ENCODE assay signal across 25 cellular contexts in genomic region chr3:87207500-87207899, GRCh38. TPM values are rescaled to one million over a fixed set of nuclear protein-coding genes. Genes with fewer than 3 reads are reported as not detected.
DNase-seq lines count a peak whose midpoint lies in the region; ATAC-seq and TF ChIP-seq lines count a peak whose summit lies in the region.
"Had no signal": no experiment of that assay in that cellular context is flagged by ENCODE, and none has a peak within 500 bp of the region (broad histone marks: within the 10 kb centered on the region; RNA-seq: fewer than 3 reads in every experiment).

No MANE protein-coding gene starts in this region.

- H3K36me3 Mint-ChIP-seq in MCF 10A (ENCODE audit: insufficient read depth, unreplicated experiment): no peaks in the 10 kb centered on the region
- no peaks in the 10 kb centered on the region for H3K36me3 Mint-ChIP-seq in natural killer cell

- no peaks in the 10 kb centered on the region for H4K20me1 ChIP-seq in PC-3 (ENCODE audit: low read length)

- H3K4me1 Mint-ChIP-seq in MCF 10A (ENCODE audit: insufficient read depth, unreplicated experiment) (peaks cover 11% of the 10 kb centered on the region), natural killer cell (no peaks in the 10 kb centered on the region)

- no TSS peak for BruUV-seq in MCF 10A (replicated peaks; lab: Mats Ljungman, UMichigan)
- no TSS peak for BruUV-seq in PC-3 (replicated peaks; lab: Mats Ljungman, UMichigan)

- H3K27ac Mint-ChIP-seq in MCF 10A (ENCODE audit: low read depth, unreplicated experiment) (no peak overlapping the region), natural killer cell (no peak overlapping the region)
- H3K27ac Mint-ChIP-seq: activated naive CD4-positive, alpha-beta T cell treated with anti-CD3 and anti-CD28 coated beads for 36 hours; T-helper 1 cell treated with Interleukin-12 subunit alpha and Interleukin-12 subunit beta and Interleukin-4 antibody, amounts not matched to agents 30 μg/mL and 1 μg/mL, for 36 hours had no signal

- H3K4me1 ChIP-seq in breast epithelium: no peaks in the 10 kb centered on the region
- peaks cover 52% of the 10 kb centered on the region for H3K4me1 ChIP-seq in PC-3 (ENCODE audit: insufficient read depth, low read length)
- H3K4me1 ChIP-seq: gastroesophageal sphincter had no signal

- H3K4me2 ChIP-seq in PC-3 (ENCODE audit: low read length): peak overlapping the region; percentile 64

- no peaks in the 10 kb centered on the region for H3K9me3 Mint-ChIP-seq in MCF 10A (ENCODE audit: unreplicated experiment)
- H3K9me3 Mint-ChIP-seq in natural killer cell: no peaks in the 10 kb centered on the region
- H3K9me3 Mint-ChIP-seq: activated naive CD4-positive, alpha-beta T cell treated with anti-CD3 and anti-CD28 coated beads for 36 hours; T-helper 1 cell treated with Interleukin-12 subunit alpha and Interleukin-12 subunit beta and Interleukin-4 antibody, amounts not matched to agents 30 μg/mL and 1 μg/mL, for 36 hours had no signal

- H3K9me2 ChIP-seq in PC-3 (replicated peaks; ENCODE audit: low read length): no peaks in the 10 kb centered on the region

- H3K9me3 ChIP-seq in breast epithelium (no peaks in the 10 kb centered on the region), PC-3 (ENCODE audit: low read length) (no peaks in the 10 kb centered on the region)
- H3K9me3 ChIP-seq: gastroesophageal sphincter, thoracic aorta had no signal

- H3K4me3 ChIP-seq in breast epithelium: no peak overlapping the region
- peak overlapping the region; percentile 15; the same call in 1 of the 2 replicates for H3K4me3 ChIP-seq in PC-3 (ENCODE audit: low read length)
- no peak overlapping the region for H3K4me3 ChIP-seq in foreskin fibroblast (ENCODE audit: low read depth in 1 of 2, low read length in 2 of 2)
- H3K4me3 ChIP-seq: gastroesophageal sphincter, thoracic aorta had no signal

- ATAC-seq in PC-3 (peak; percentile 68), natural killer cell (no peak), HG02852 (IDR thresholded peaks at IDR 0.05; ENCODE audit: unreplicated experiment) (no peak)
- ATAC-seq: gastroesophageal sphincter had no signal

- H3K27me3 ChIP-seq in breast epithelium (no peaks in the 10 kb centered on the region), PC-3 (ENCODE audit: low read length) (no peaks in the 10 kb centered on the region)
- H3K27me3 ChIP-seq: gastroesophageal sphincter had no signal

- POLR2A ChIA-PET in MCF 10A (lab: Yijun Ruan, JAX): interaction anchor here (1.2 to 3.2 kb wide), 2 partner anchors 20 to 26 kb away, joined by 4 to 17 read pairs; partner anchors contain the start of gene CHMP2B
- POLR2A ChIA-PET in PC-3 (lab: Charles Lee; ENCODE audit: unreplicated experiment): interaction anchor here (0.6 kb wide), 2 partner anchors 20 to 1574 kb away, joined by 3 to 4 read pairs; partner anchors contain the start of gene CHMP2B

- H3K4me3 Mint-ChIP-seq in MCF 10A (ENCODE audit: unreplicated experiment) (no peak overlapping the region), natural killer cell (no peak overlapping the region)
- H3K4me3 Mint-ChIP-seq: activated naive CD4-positive, alpha-beta T cell treated with anti-CD3 and anti-CD28 coated beads for 36 hours; T-helper 1 cell treated with Interleukin-12 subunit alpha and Interleukin-12 subunit beta and Interleukin-4 antibody, amounts not matched to agents 30 μg/mL and 1 μg/mL, for 36 hours had no signal

- H3K27ac ChIP-seq in breast epithelium (no peak overlapping the region), PC-3 (ENCODE audit: low read length) (peak overlapping the region; percentile 91)
- H3K27ac ChIP-seq: 22Rv1, C4-2B, gastroesophageal sphincter, thoracic aorta had no signal

- H3F3A ChIP-seq in PC-3 (ENCODE audit: low read length, unreplicated experiment): peaks cover 15% of the 10 kb centered on the region

- TF ChIP-seq CTCF in MCF 10A (IDR thresholded peaks at IDR 0.05; ENCODE audit: unreplicated experiment) (no peak), breast epithelium (IDR thresholded peaks at IDR 0.05) (no peak), PC-3 (conservative IDR thresholded peaks at IDR 0.05; ENCODE audit: low read depth, low read length) (no peak), foreskin fibroblast (IDR thresholded peaks at IDR 0.05; ENCODE audit: low read depth, low read length) (no peak), natural killer cell (IDR thresholded peaks at IDR 0.05) (no peak)

- H3K9ac ChIP-seq in PC-3 (ENCODE audit: low read length): peak overlapping the region; percentile 80

- H3K36me3 ChIP-seq in breast epithelium (no peaks in the 10 kb centered on the region), PC-3 (ENCODE audit: low read depth, low read length) (no peaks in the 10 kb centered on the region)
- H3K36me3 ChIP-seq: gastroesophageal sphincter, thoracic aorta had no signal

- no peak for TF ChIP-seq POLR2A in breast epithelium (IDR thresholded peaks at IDR 0.05)

- H3K27me3 Mint-ChIP-seq in MCF 10A (ENCODE audit: insufficient read depth, unreplicated experiment) (no peaks in the 10 kb centered on the region), natural killer cell (ENCODE audit: low read depth in 2 of 2) (peaks cover 6 to 16% of the 10 kb centered on the region in 2 donors)

- intact Hi-C loops in MCF 10A (cut with micrococcal nuclease): no loop called here
- intact Hi-C loops in breast epithelium (cut with DNase I; ENCODE audit: low total_unique reads): no loop called here
- intact Hi-C loops in PC-3 (cut with micrococcal nuclease): loop anchor here (1.0 to 5.0 kb wide), 4 partner anchors 17 to 217 kb away; partner anchors contain the start of gene VGLL3
- intact Hi-C loops in natural killer cell (cut with micrococcal nuclease): no loop called here

- DNase-seq in MCF 10A (ENCODE audit: unreplicated experiment): peak; percentile 23
- no peak for DNase-seq in breast epithelium (ENCODE audit: low spot score in 2 of 2)
- peak; percentile 97 for DNase-seq in PC-3
- DNase-seq in foreskin fibroblast: peak; percentile 53 to 71
- no peak for DNase-seq in natural killer cell
- DNase-seq in DMS114 treated with DMSO at 0.1 percent for 48 hours (lab: John Stamatoyannopoulos, UW; ENCODE audit: unreplicated experiment): no peak
- DNase-seq in iPS-NIHi11 (ENCODE audit: low spot score): no peak
- DNase-seq: activated CD4-positive, alpha-beta T cell treated with anti-CD3 and anti-CD28 coated beads for 4 hours; activated naive CD4-positive, alpha-beta T cell treated with anti-CD3 and anti-CD28 coated beads for 36 hours; activated T-cell treated with anti-CD3 and anti-CD28 coated beads, Interleukin-2, amount 50 U/mL, for 48 hours; Calu3; erythroblast; kidney glomerular epithelial cell; NCI-H2081; NCI-H446; nucleus accumbens; retina; stimulated activated CD4-positive, alpha-beta T cell treated with anti-CD3 and anti-CD28 coated beads, Interleukin-4, amount 100 ng/mL, for 24 hours; stimulated activated naive CD4-positive, alpha-beta T cell treated with Interleukin-2 at 50 U/mL for 16 hours had no signal

- H2AFZ ChIP-seq in PC-3 (ENCODE audit: low read length): no peak overlapping the region

- CTCF ChIA-PET in MCF 10A (lab: Yijun Ruan, JAX): interaction anchor here (0.8 kb wide), 1 partner anchor 40 kb away, joined by 3 read pairs; no protein-coding TSS in a partner anchor
- CTCF ChIA-PET in PC-3 (lab: Charles Lee): no interaction called here

- H3K79me2 ChIP-seq in PC-3 (ENCODE audit: low read length): no peaks in the 10 kb centered on the region

RNA-seq across cellular contexts. Expression of gene CHMP2B, which starts 19.6 kb away (rescaled TPM):
- total RNA-seq in MCF 10A (2022) (45.5 and 62.2 TPM in 2 replicates), breast epithelium (10 to 100 TPM; 32.0 to 42.6 (median 32.4) TPM), PC-3 (2014; rRNA removed) (40.1 and 49.4 TPM in 2 replicates), natural killer cell (10 to 100 TPM; 22.0 to 34.2 (median 29.1) TPM)

Comparison
In these comparisons a context has a peak if more than half of its experiments do, and no peak if none do; other contexts are left out.
1. DNase-seq: peak in MCF 10A (single experiment), PC-3 (single experiment) and foreskin fibroblast (2 of 2); none in breast epithelium (0 of 2), natural killer cell (single experiment), DMS114 treated with DMSO at 0.1 percent for 48 hours (single experiment) and iPS-NIHi11 (single experiment).